ENCODE assay signal across 17 cellular contexts in the genomic region with DNA sequence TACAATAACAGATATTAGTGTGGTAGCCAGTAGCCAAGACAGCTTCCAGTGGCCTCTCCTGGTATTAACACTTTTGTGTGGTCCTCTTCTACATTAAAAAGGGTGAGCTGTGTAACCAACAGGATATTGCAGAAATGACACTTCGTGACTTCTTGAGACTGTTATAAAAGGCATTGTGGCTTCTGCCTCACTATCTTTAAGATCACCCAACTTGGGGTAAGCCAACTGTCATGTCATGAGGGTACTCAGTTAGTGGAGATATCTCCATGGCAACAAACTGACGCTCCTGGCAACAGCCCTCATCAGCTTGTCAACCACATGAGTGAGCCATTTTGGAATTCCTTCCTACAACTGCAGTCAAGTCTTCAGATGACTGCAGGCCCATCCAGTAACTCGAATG.
DNase-seq lines count a peak whose midpoint lies in the region; ATAC-seq, FAIRE-seq and TF ChIP-seq lines count a peak whose summit lies in the region.
"Had no signal": no experiment of that assay in that cellular context is flagged by ENCODE, and none has a peak within 500 bp of the region (broad histone marks: within the 10 kb centered on the region; RNA-seq: fewer than 3 reads in every experiment).

No MANE protein-coding gene starts in this region.

- TF ChIP-seq RAD21 in K562 (CRISPR knock-in tag; conservative IDR thresholded peaks at IDR 0.05 in 1 of 2, IDR thresholded peaks at IDR 0.05 in 1 of 2): no peak

- no peak for ATAC-seq in K562
- ATAC-seq: PC-3 had no signal

- H4K20me1 ChIP-seq in K562 (replicated peaks; ENCODE audit: control insufficient read depth, insufficient read depth, low read length): no peaks in the 10 kb centered on the region

- no peak overlapping the region for H3K9ac ChIP-seq in K562 (ENCODE audit: insufficient read depth in 1 of 2, low read depth in 2 of 2, low read length in 2 of 2)

- in situ Hi-C loops in K562 (cut with MboI): no loop called here

- H2AFZ ChIP-seq in K562 (ENCODE audit: low read depth, low read length): no peak overlapping the region

- intact Hi-C loops in K562 (cut with micrococcal nuclease): no loop called here

- DNase-seq in AML-193 (lab: John Stamatoyannopoulos, UW) (peak; percentile 56 to 59), NB4 (ENCODE audit: low read depth) (peak; percentile 50), K562 (ENCODE audit: extremely low read depth in 1 of 4, low spot score in 3 of 4) (no peak), NCI-H2107 (lab: John Stamatoyannopoulos, UW) (no peak), germinal center (ENCODE audit: low spot score) (no peak), EL (no peak)
- DNase-seq in Jurkat, Clone E6-1 (ENCODE audit: low read depth, low spot score): peak; percentile 93
- no peak for DNase-seq in activated effector memory CD4-positive, alpha-beta T cell treated with anti-CD3 and anti-CD28 coated beads, Interleukin-2, amount 50 U/mL, for 16 hours
- DNase-seq: CD4-positive, CD25-positive, alpha-beta regulatory T cell; DMS79 treated with DMSO at 0.1 percent for 48 hours; H7; NCI-H1417 treated with DMSO at 0.1 percent for 48 hours; NCI-H2029; NCI-H2227 treated with DMSO at 0.1 percent for 48 hours; NCI-H526; PC-3 had no signal

- WGBS in K562 (ENCODE audit: insufficient coverage, low coverage, missing lambda C conversion rate): 2% methylated on average over 3 of the region's 3 CpGs

- no peak overlapping the region for H3K27ac ChIP-seq in K562 (ENCODE audit: extremely low read depth, low read depth, low read length)
- H3K27ac ChIP-seq: SK-N-MC had no signal

- CTCF ChIA-PET in K562 (lab: Yijun Ruan, JAX; ENCODE audit: low intra/inter-chr PET ratio): no interaction called here

- TF ChIP-seq CTCF in NB4 (IDR thresholded peaks at IDR 0.05; ENCODE audit: low read depth, low read length) (no peak), K562 (IDR thresholded peaks at IDR 0.05 in 2 of 3, conservative IDR thresholded peaks at IDR 0.05 in 1 of 3; ENCODE audit: insufficient read depth in 2 of 3, low read depth in 1 of 3, low read length in 3 of 3) (no peak)

- H3K4me2 ChIP-seq in K562 (ENCODE audit: insufficient read depth, low read length): no peak overlapping the region

- no peaks in the 10 kb centered on the region for H3K79me2 ChIP-seq in K562 (ENCODE audit: control insufficient read depth, insufficient read depth, low read length)

- no peak for FAIRE-seq in K562 (lab: Jason Lieb, UNC)

- no peaks in the 10 kb centered on the region for H3K27me3 ChIP-seq in K562 (ENCODE audit: control insufficient read depth in 2 of 2, insufficient read depth in 2 of 2, low read length in 2 of 2)

- H3K9me3 ChIP-seq in K562 (replicated peaks; ENCODE audit: control insufficient read depth, insufficient read depth, low read depth, low read length): no peaks in the 10 kb centered on the region

- BruUV-seq in K562 (replicated peaks; lab: Mats Ljungman, UMichigan): no TSS peak

- H3K36me3 ChIP-seq in K562 (ENCODE audit: control insufficient read depth, insufficient read depth, low read length): no peaks in the 10 kb centered on the region

- H3K4me3 ChIP-seq in Jurkat, Clone E6-1 (ENCODE audit: low read length): no peak overlapping the region
- no peak overlapping the region for H3K4me3 ChIP-seq in NB4 (ENCODE audit: low read depth, low read length)
- H3K4me3 ChIP-seq in K562: no peak overlapping the region
- H3K4me3 ChIP-seq: SK-N-MC had no signal

- H3K4me1 ChIP-seq in K562 (replicated peaks in 1 of 2; ENCODE audit: control insufficient read depth in 2 of 2, insufficient read depth in 2 of 2, low read length in 2 of 2): no peaks in the 10 kb centered on the region

- H3K9me1 ChIP-seq in K562 (ENCODE audit: control insufficient read depth, insufficient read depth, low read length): no peaks in the 10 kb centered on the region

- no peak for TF ChIP-seq EP300 in K562 (IDR thresholded peaks at IDR 0.05; ENCODE audit: low read length)

- POLR2A ChIA-PET in K562 (lab: Yijun Ruan, JAX): no interaction called here

- TF ChIP-seq POLR2A in NB4 (IDR thresholded peaks at IDR 0.05; ENCODE audit: extremely low read depth, insufficient read length) (no peak), K562 (conservative IDR thresholded peaks at IDR 0.05) (no peak)

TF ChIP-seq in K562, 482 proteins besides CTCF, POLR2A, EP300 and RAD21:
- TF ChIP-seq, protein P1, sequence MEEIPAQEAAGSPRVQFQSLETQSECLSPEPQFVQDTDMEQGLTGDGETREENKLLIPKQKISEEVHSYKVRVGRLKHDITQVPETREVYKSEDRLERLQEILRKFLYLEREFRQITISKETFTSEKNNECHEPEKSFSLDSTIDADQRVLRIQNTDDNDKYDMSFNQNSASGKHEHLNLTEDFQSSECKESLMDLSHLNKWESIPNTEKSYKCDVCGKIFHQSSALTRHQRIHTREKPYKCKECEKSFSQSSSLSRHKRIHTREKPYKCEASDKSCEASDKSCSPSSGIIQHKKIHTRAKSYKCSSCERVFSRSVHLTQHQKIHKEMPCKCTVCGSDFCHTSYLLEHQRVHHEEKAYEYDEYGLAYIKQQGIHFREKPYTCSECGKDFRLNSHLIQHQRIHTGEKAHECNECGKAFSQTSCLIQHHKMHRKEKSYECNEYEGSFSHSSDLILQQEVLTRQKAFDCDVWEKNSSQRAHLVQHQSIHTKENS (CRISPR knock-in tag; IDR thresholded peaks at IDR 0.05): no peak
- TF ChIP-seq, protein P2, sequence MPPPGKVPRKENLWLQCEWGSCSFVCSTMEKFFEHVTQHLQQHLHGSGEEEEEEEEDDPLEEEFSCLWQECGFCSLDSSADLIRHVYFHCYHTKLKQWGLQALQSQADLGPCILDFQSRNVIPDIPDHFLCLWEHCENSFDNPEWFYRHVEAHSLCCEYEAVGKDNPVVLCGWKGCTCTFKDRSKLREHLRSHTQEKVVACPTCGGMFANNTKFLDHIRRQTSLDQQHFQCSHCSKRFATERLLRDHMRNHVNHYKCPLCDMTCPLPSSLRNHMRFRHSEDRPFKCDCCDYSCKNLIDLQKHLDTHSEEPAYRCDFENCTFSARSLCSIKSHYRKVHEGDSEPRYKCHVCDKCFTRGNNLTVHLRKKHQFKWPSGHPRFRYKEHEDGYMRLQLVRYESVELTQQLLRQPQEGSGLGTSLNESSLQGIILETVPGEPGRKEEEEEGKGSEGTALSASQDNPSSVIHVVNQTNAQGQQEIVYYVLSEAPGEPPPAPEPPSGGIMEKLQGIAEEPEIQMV (tag; conservative IDR thresholded peaks at IDR 0.05; ENCODE audit: low read depth): no peak
- TF ChIP-seq RBM17 (IDR thresholded peaks at IDR 0.05; ENCODE audit: borderline replicate concordance, low read depth, low read length) (no peak), NELFE (IDR thresholded peaks at IDR 0.05; ENCODE audit: insufficient read depth, insufficient read length) (no peak), RFX1 (IDR thresholded peaks at IDR 0.05) (peak; percentile 41; the same call in 1 of the 2 replicates), MYNN (IDR thresholded peaks at IDR 0.05) (no peak), MYNN (CRISPR knock-in tag; IDR thresholded peaks at IDR 0.05) (no peak), ZNF224 (CRISPR knock-in tag; IDR thresholded peaks at IDR 0.05) (no peak)
- TF ChIP-seq, protein P3, sequence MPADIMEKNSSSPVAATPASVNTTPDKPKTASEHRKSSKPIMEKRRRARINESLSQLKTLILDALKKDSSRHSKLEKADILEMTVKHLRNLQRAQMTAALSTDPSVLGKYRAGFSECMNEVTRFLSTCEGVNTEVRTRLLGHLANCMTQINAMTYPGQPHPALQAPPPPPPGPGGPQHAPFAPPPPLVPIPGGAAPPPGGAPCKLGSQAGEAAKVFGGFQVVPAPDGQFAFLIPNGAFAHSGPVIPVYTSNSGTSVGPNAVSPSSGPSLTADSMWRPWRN (IDR thresholded peaks at IDR 0.05; ENCODE audit: low read depth): no peak
TF ChIP-seq in K562: peak in this region for 1.

Comparison
In these comparisons a context has a peak if more than half of its experiments do, and no peak if none do; other contexts are left out.
1. DNase-seq: peak in AML-193 (2 of 2), Jurkat, Clone E6-1 (single experiment) and NB4 (single experiment); none in K562 (0 of 4), NCI-H2107 (single experiment), germinal center (single experiment), EL (single experiment) and activated effector memory CD4-positive, alpha-beta T cell treated with anti-CD3 and anti-CD28 coated beads, Interleukin-2, amount 50 U/mL, for 16 hours (single experiment).